Comparison of ENCODE assay signal across 31 cellular contexts in the genomic region with DNA sequence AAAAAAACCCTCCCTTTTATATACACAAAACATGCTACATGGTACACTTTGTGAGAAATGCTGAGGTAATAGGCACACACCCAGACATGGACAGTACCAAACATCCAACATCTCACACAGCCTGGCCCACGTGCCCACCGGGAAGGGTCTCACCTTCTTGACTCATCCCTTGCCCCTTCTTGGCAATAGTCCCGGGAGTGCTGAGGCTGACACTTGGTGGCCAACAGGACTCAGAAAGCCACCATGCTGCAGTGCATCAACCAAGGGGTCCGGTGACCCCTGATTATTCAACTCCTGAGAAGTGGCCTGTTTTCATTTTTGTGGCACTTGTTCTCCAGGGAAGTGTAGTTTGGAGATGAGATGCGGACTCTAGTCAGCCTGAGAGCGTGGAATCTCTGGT. TPM values are rescaled to one million over a fixed set of nuclear protein-coding genes. Genes with fewer than 3 reads are reported as not detected.
"Had no signal": no experiment of that assay in that cellular context is flagged by ENCODE, and none has a peak within 500 bp of the region (broad histone marks: within the 10 kb centered on the region; RNA-seq: fewer than 3 reads in every experiment).

No MANE protein-coding gene starts in this region.

- ATAC-seq: activated CD4-positive, alpha-beta T cell treated with anti-CD3 and anti-CD28 coated beads for 36 hours; activated CD8-positive, alpha-beta T cell treated with anti-CD3 and anti-CD28 coated beads, Interleukin-2, amount 10 ng/mL, durations not matched to agents 7 days and 5 days; activated naive CD4-positive, alpha-beta T cell treated with anti-CD3 and anti-CD28 coated beads, Interleukin-2, amount 50 U/mL, for 72 hours; activated T-cell treated with anti-CD3 and anti-CD28 coated beads, Interleukin-2, amount 50 U/mL, for 72 hours; effector memory CD8-positive, alpha-beta T cell; foreskin keratinocyte; gastrocnemius medialis had no signal

- H3K4me3 Mint-ChIP-seq: activated CD4-positive, alpha-beta memory T cell treated with anti-CD3 and anti-CD28 coated beads for 36 hours; activated CD4-positive, alpha-beta T cell treated with anti-CD3 and anti-CD28 coated beads for 36 hours; activated CD4-positive, alpha-beta T cell treated with anti-CD3 and anti-CD28 coated beads, Interleukin-2, amount 10 ng/mL, durations not matched to agents 24 days and 14 days; activated CD8-positive, alpha-beta T cell treated with anti-CD3 and anti-CD28 coated beads, Interleukin-2, amount 10 ng/mL, durations not matched to agents 7 days and 5 days; activated naive CD4-positive, alpha-beta T cell treated with anti-CD3 and anti-CD28 coated beads, Interleukin-2, amount 10 ng/mL, durations not matched to agents 7 days and 5 days; activated naive CD8-positive, alpha-beta T cell treated with anti-CD3 and anti-CD28 coated beads, Interleukin-2, amount 10 ng/mL, durations not matched to agents 7 days and 5 days; activated T-cell treated with anti-CD3 and anti-CD28 coated beads, Interleukin-2, amount 50 U/mL, for 24 hours; activated T-cell treated with anti-CD3 and anti-CD28 coated beads, Interleukin-2, amount 50 U/mL, for 72 hours; brain; dendritic cell treated with granulocyte-macrophage colony-stimulating factor and Interleukin-4, amounts not matched to agents 40 ng/mL and 50 ng/mL, for 4 days; effector memory CD8-positive, alpha-beta T cell had no signal

- H3K27me3 Mint-ChIP-seq: activated CD4-positive, alpha-beta memory T cell treated with anti-CD3 and anti-CD28 coated beads for 36 hours; activated naive CD8-positive, alpha-beta T cell treated with anti-CD3 and anti-CD28 coated beads, Interleukin-2, amount 10 ng/mL, durations not matched to agents 7 days and 5 days; activated T-cell treated with anti-CD3 and anti-CD28 coated beads, Interleukin-2, amount 50 U/mL, for 24 hours; brain; effector memory CD8-positive, alpha-beta T cell had no signal

- H3K27ac Mint-ChIP-seq: activated CD4-positive, alpha-beta memory T cell treated with anti-CD3 and anti-CD28 coated beads for 36 hours; activated CD4-positive, alpha-beta T cell treated with anti-CD3 and anti-CD28 coated beads for 36 hours; activated CD4-positive, alpha-beta T cell treated with anti-CD3 and anti-CD28 coated beads, Interleukin-2, amount 10 ng/mL, durations not matched to agents 24 days and 14 days; activated CD8-positive, alpha-beta T cell treated with anti-CD3 and anti-CD28 coated beads, Interleukin-2, amount 10 ng/mL, durations not matched to agents 7 days and 5 days; activated naive CD4-positive, alpha-beta T cell treated with anti-CD3 and anti-CD28 coated beads, Interleukin-2, amount 10 ng/mL, durations not matched to agents 7 days and 5 days; activated naive CD4-positive, alpha-beta T cell treated with anti-CD3 and anti-CD28 coated beads, Interleukin-2, amount 50 U/mL, for 72 hours; activated naive CD8-positive, alpha-beta T cell treated with anti-CD3 and anti-CD28 coated beads, Interleukin-2, amount 10 ng/mL, durations not matched to agents 7 days and 5 days; activated T-cell treated with anti-CD3 and anti-CD28 coated beads, Interleukin-2, amount 50 U/mL, for 24 hours; activated T-cell treated with anti-CD3 and anti-CD28 coated beads, Interleukin-2, amount 50 U/mL, for 72 hours; dendritic cell treated with granulocyte-macrophage colony-stimulating factor and Interleukin-4, amounts not matched to agents 40 ng/mL and 50 ng/mL, for 4 days had no signal

- H3K36me3 ChIP-seq: breast epithelium, cardiac muscle cell, colonic mucosa had no signal

- H3K4me3 ChIP-seq: ascending aorta, breast epithelium, cardiac muscle cell, colonic mucosa, esophagus muscularis mucosa, gastrocnemius medialis had no signal

- H3K4me1 ChIP-seq: breast epithelium, colonic mucosa, foreskin keratinocyte had no signal

- H3K9me3 ChIP-seq: ascending aorta, breast epithelium, colonic mucosa, esophagus muscularis mucosa, gastrocnemius medialis had no signal

- H3K27ac ChIP-seq: ascending aorta, cardiac muscle cell, colonic mucosa, esophagus muscularis mucosa, foreskin keratinocyte, gastrocnemius medialis had no signal

- H3K27me3 ChIP-seq: ascending aorta, breast epithelium, cardiac muscle cell, colonic mucosa, esophagus muscularis mucosa, gastrocnemius medialis had no signal

- H3K36me3 Mint-ChIP-seq: activated CD4-positive, alpha-beta memory T cell treated with anti-CD3 and anti-CD28 coated beads for 36 hours; activated naive CD4-positive, alpha-beta T cell treated with anti-CD3 and anti-CD28 coated beads, Interleukin-2, amount 10 ng/mL, durations not matched to agents 7 days and 5 days; activated naive CD4-positive, alpha-beta T cell treated with anti-CD3 and anti-CD28 coated beads, Interleukin-2, amount 50 U/mL, for 72 hours; activated naive CD8-positive, alpha-beta T cell treated with anti-CD3 and anti-CD28 coated beads, Interleukin-2, amount 10 ng/mL, durations not matched to agents 7 days and 5 days had no signal

- DNase-seq: activated CD4-positive, alpha-beta memory T cell treated with anti-CD3 and anti-CD28 coated beads for 36 hours; activated CD4-positive, alpha-beta T cell treated with anti-CD3 and anti-CD28 coated beads for 36 hours; activated CD4-positive, alpha-beta T cell treated with anti-CD3 and anti-CD28 coated beads, Interleukin-2, amount 10 ng/mL, durations not matched to agents 24 days and 14 days; activated CD4-positive, CD25-positive, alpha-beta regulatory T cell; activated CD4-positive, CD25-positive, alpha-beta regulatory T cell treated with anti-CD3 and anti-CD28 coated beads, Interleukin-2, amount 50 U/mL, for 72 hours; activated CD8-positive, alpha-beta T cell treated with anti-CD3 and anti-CD28 coated beads, Interleukin-2, amount 10 ng/mL, durations not matched to agents 7 days and 5 days; activated gamma-delta T cell; activated naive CD4-positive, alpha-beta T cell; activated naive CD4-positive, alpha-beta T cell treated with anti-CD3 and anti-CD28 coated beads, Interleukin-2, amount 10 ng/mL, durations not matched to agents 7 days and 5 days; activated naive CD8-positive, alpha-beta T cell treated with anti-CD3 and anti-CD28 coated beads, Interleukin-2, amount 10 ng/mL, durations not matched to agents 7 days and 5 days; activated T-cell treated with anti-CD3 and anti-CD28 coated beads for 4 hours; activated T-cell treated with anti-CD3 and anti-CD28 coated beads, Interleukin-2, amount 50 U/mL, for 24 hours; activated T-cell treated with anti-CD3 and anti-CD28 coated beads, Interleukin-2, amount 50 U/mL, for 72 hours; central memory CD4-positive, alpha-beta T cell; cerebellar nuclear complex; colonic mucosa; effector CD4-positive, alpha-beta T cell; effector memory CD8-positive, alpha-beta T cell; erythroblast; foreskin keratinocyte; gastrocnemius medialis; glutamatergic neuron; T-helper 2 cell had no signal

- H3K9me3 Mint-ChIP-seq: activated CD4-positive, alpha-beta memory T cell treated with anti-CD3 and anti-CD28 coated beads for 36 hours; activated CD4-positive, alpha-beta T cell treated with anti-CD3 and anti-CD28 coated beads, Interleukin-2, amount 10 ng/mL, durations not matched to agents 24 days and 14 days; activated naive CD4-positive, alpha-beta T cell treated with anti-CD3 and anti-CD28 coated beads, Interleukin-2, amount 10 ng/mL, durations not matched to agents 7 days and 5 days; activated naive CD4-positive, alpha-beta T cell treated with anti-CD3 and anti-CD28 coated beads, Interleukin-2, amount 50 U/mL, for 72 hours; activated naive CD8-positive, alpha-beta T cell treated with anti-CD3 and anti-CD28 coated beads, Interleukin-2, amount 10 ng/mL, durations not matched to agents 7 days and 5 days; activated T-cell treated with anti-CD3 and anti-CD28 coated beads, Interleukin-2, amount 50 U/mL, for 24 hours; activated T-cell treated with anti-CD3 and anti-CD28 coated beads, Interleukin-2, amount 50 U/mL, for 72 hours; brain; dendritic cell treated with granulocyte-macrophage colony-stimulating factor and Interleukin-4, amounts not matched to agents 40 ng/mL and 50 ng/mL, for 4 days; effector memory CD8-positive, alpha-beta T cell had no signal

RNA-seq across cellular contexts. Expression of gene ANGPTL2, which starts 35.0 kb away (rescaled TPM):
- total RNA-seq: activated CD4-positive, alpha-beta memory T cell treated with anti-CD3 and anti-CD28 coated beads for 36 hours; activated CD4-positive, alpha-beta T cell treated with anti-CD3 and anti-CD28 coated beads for 36 hours; activated CD4-positive, alpha-beta T cell treated with anti-CD3 and anti-CD28 coated beads, Interleukin-2, amount 10 ng/mL, durations not matched to agents 24 days and 14 days; activated CD8-positive, alpha-beta T cell treated with anti-CD3 and anti-CD28 coated beads, Interleukin-2, amount 10 ng/mL, durations not matched to agents 7 days and 5 days; activated naive CD4-positive, alpha-beta T cell treated with anti-CD3 and anti-CD28 coated beads, Interleukin-2, amount 50 U/mL, for 72 hours; activated naive CD8-positive, alpha-beta T cell treated with anti-CD3 and anti-CD28 coated beads, Interleukin-2, amount 10 ng/mL, durations not matched to agents 7 days and 5 days; activated T-cell treated with anti-CD3 and anti-CD28 coated beads, Interleukin-2, amount 50 U/mL, for 72 hours; T-helper 1 cell treated with Interleukin-12 subunit alpha and Interleukin-12 subunit beta and Interleukin-4 antibody, amounts not matched to agents 30 ng/mL and 1 ng/mL, for 36 hours had no signal
